In genomic region chr11:43937434-43938411, GRCh38 we compare ENCODE assay signal across 10 cellular contexts. TPM values are rescaled to one million over a fixed set of nuclear protein-coding genes. Genes with fewer than 3 reads are reported as not detected.
DNase-seq lines count a peak whose midpoint lies in the region; TF ChIP-seq lines count a peak whose summit lies in the region.
"Had no signal": no experiment of that assay in that cellular context is flagged by ENCODE, and none has a peak within 500 bp of the region (broad histone marks: within the 10 kb centered on the region; RNA-seq: fewer than 3 reads in every experiment).

No MANE protein-coding gene starts in this region.

- H2BK15ac ChIP-seq in mesendoderm (replicated peaks; ENCODE audit: low read depth): no peak overlapping the region

- H2AK5ac ChIP-seq in mesendoderm (ENCODE audit: low read length): no peak overlapping the region

- no peaks in the 10 kb centered on the region for H3K9me3 ChIP-seq in osteoblast (ENCODE audit: low read depth, low read length)

- peaks cover 28% of the 10 kb centered on the region for H3K4me1 ChIP-seq in osteoblast (ENCODE audit: insufficient read depth, low read length)
- H3K4me1 ChIP-seq in mesendoderm (ENCODE audit: control insufficient read depth, low read depth, low read length): no peaks in the 10 kb centered on the region

- no peak overlapping the region for H4K5ac ChIP-seq in mesendoderm (ENCODE audit: low read length)

- no peak for TF ChIP-seq POLR2A in NB4 (IDR thresholded peaks at IDR 0.05; ENCODE audit: extremely low read depth, insufficient read length)

- H3K79me2 ChIP-seq in osteoblast (ENCODE audit: insufficient read depth, low read length) (no peaks in the 10 kb centered on the region), mesendoderm (ENCODE audit: control insufficient read depth, insufficient read depth, low read length) (no peaks in the 10 kb centered on the region)

- no peak overlapping the region for H3K56ac ChIP-seq in mesendoderm (ENCODE audit: low read length)

- no peak overlapping the region for H2BK5ac ChIP-seq in mesendoderm (ENCODE audit: low read length)

- H3K4me1 Mint-ChIP-seq in activated T-helper 1 cell treated with anti-CD3 and anti-CD28 coated beads, Interleukin-12 subunit alpha, Interleukin-12 subunit beta, Interleukin-2, Interleukin-4 antibody, amounts not matched to agents 30 ng/mL and 10 ng/mL and 1 ng/mL, durations not matched to agents 14 hours and 24 hours and 36 hours (ENCODE audit: low read depth): peaks cover 5% of the 10 kb centered on the region

- intact Hi-C loops in activated T-helper 1 cell treated with anti-CD3 and anti-CD28 coated beads, Interleukin-12 subunit alpha, Interleukin-12 subunit beta, Interleukin-2, Interleukin-4 antibody, amounts not matched to agents 30 ng/mL and 10 ng/mL and 1 ng/mL, durations not matched to agents 14 hours and 24 hours and 36 hours (cut with micrococcal nuclease): no loop called here

- H4K8ac ChIP-seq in mesendoderm (ENCODE audit: low read depth, low read length): no peak overlapping the region

- no peak overlapping the region for H3K18ac ChIP-seq in mesendoderm (ENCODE audit: low read length)

- no peak overlapping the region for H3K4me2 ChIP-seq in osteoblast (ENCODE audit: insufficient read depth, low read length)
- no peak overlapping the region for H3K4me2 ChIP-seq in mesendoderm (ENCODE audit: low read length)

- H3K27me3 Mint-ChIP-seq in activated T-helper 1 cell treated with anti-CD3 and anti-CD28 coated beads, Interleukin-12 subunit alpha, Interleukin-12 subunit beta, Interleukin-2, Interleukin-4 antibody, amounts not matched to agents 30 ng/mL and 10 ng/mL and 1 ng/mL, durations not matched to agents 14 hours and 24 hours and 36 hours (ENCODE audit: insufficient read depth): peaks cover 41% of the 10 kb centered on the region

- H3K4ac ChIP-seq in mesendoderm (ENCODE audit: low read depth, low read length): no peak overlapping the region

- H3K27ac ChIP-seq in epithelial cell of prostate: peak overlapping the region; percentile 35
- H3K27ac ChIP-seq in osteoblast (ENCODE audit: low read depth, low read length): peak overlapping the region; percentile 17
- H3K27ac ChIP-seq in mesendoderm (ENCODE audit: low read depth, low read length): no peak overlapping the region

- H3K9ac ChIP-seq in mesendoderm (ENCODE audit: low read length): no peak overlapping the region

- H3K79me1 ChIP-seq in mesendoderm (ENCODE audit: low read length): no peaks in the 10 kb centered on the region

- no peak overlapping the region for H2BK120ac ChIP-seq in mesendoderm (ENCODE audit: low read depth, low read length)

- H3K36me3 ChIP-seq in osteoblast (ENCODE audit: insufficient read depth, low read length): no peaks in the 10 kb centered on the region
- no peaks in the 10 kb centered on the region for H3K36me3 ChIP-seq in mesendoderm (ENCODE audit: control insufficient read depth, insufficient read depth, low read length)

- H3K27me3 ChIP-seq in osteoblast (ENCODE audit: insufficient read depth, low read length): peaks cover 17% of the 10 kb centered on the region
- peaks cover 4% of the 10 kb centered on the region for H3K27me3 ChIP-seq in mesendoderm (ENCODE audit: insufficient read depth, low read length, poor library complexity)

- no peaks in the 10 kb centered on the region for H4K20me1 ChIP-seq in osteoblast (ENCODE audit: insufficient read depth, low read length)

- peaks cover 2% of the 10 kb centered on the region for H3K36me3 Mint-ChIP-seq in activated T-helper 1 cell treated with anti-CD3 and anti-CD28 coated beads, Interleukin-12 subunit alpha, Interleukin-12 subunit beta, Interleukin-2, Interleukin-4 antibody, amounts not matched to agents 30 ng/mL and 10 ng/mL and 1 ng/mL, durations not matched to agents 14 hours and 24 hours and 36 hours (ENCODE audit: low read depth)

- no peak overlapping the region for H3K23ac ChIP-seq in mesendoderm (ENCODE audit: low read length)

- no peaks in the 10 kb centered on the region for H3K9me3 Mint-ChIP-seq in activated T-helper 1 cell treated with anti-CD3 and anti-CD28 coated beads, Interleukin-12 subunit alpha, Interleukin-12 subunit beta, Interleukin-2, Interleukin-4 antibody, amounts not matched to agents 30 ng/mL and 10 ng/mL and 1 ng/mL, durations not matched to agents 14 hours and 24 hours and 36 hours
- H3K9me3 Mint-ChIP-seq: activated B cell treated with CpG ODN at 0.5 μM for 24 hours had no signal

- no peak overlapping the region for H3K4me3 Mint-ChIP-seq in activated T-helper 1 cell treated with anti-CD3 and anti-CD28 coated beads, Interleukin-12 subunit alpha, Interleukin-12 subunit beta, Interleukin-2, Interleukin-4 antibody, amounts not matched to agents 30 ng/mL and 10 ng/mL and 1 ng/mL, durations not matched to agents 14 hours and 24 hours and 36 hours
- H3K4me3 Mint-ChIP-seq: activated B cell treated with CpG ODN at 0.5 μM for 24 hours had no signal

- peak; percentile 6 for TF ChIP-seq CTCF in NB4 (IDR thresholded peaks at IDR 0.05; ENCODE audit: low read depth, low read length)
- TF ChIP-seq CTCF in osteoblast (IDR thresholded peaks at IDR 0.05; ENCODE audit: extremely low read depth, low read depth, low read length): peak; percentile 23

- peak overlapping the region; percentile 32 for H2AFZ ChIP-seq in osteoblast (ENCODE audit: low read length)

- H3K4me3 ChIP-seq in NB4 (ENCODE audit: low read depth, low read length) (no peak overlapping the region), osteoblast (ENCODE audit: insufficient read depth, low read length) (no peak overlapping the region), mesendoderm (ENCODE audit: low read length) (no peak overlapping the region)

- WGBS in mesendoderm (ENCODE audit: extremely low coverage, insufficient coverage, low lambda C conversion rate): no CpG with 5 or more reads among the region's 14 CpGs

- DNase-seq in AG20443 (ENCODE audit: low spot score): peak; percentile 89
- peak; percentile 46 for DNase-seq in NB4 (ENCODE audit: low read depth)
- DNase-seq in epithelial cell of prostate (ENCODE audit: low read depth, low spot score): no peak
- peak; percentile 98 for DNase-seq in osteoblast (ENCODE audit: insufficient read length, low spot score, missing footprints)
- no peak for DNase-seq in mesendoderm
- DNase-seq in activated T-helper 1 cell treated with anti-CD3 and anti-CD28 coated beads, Interleukin-12 subunit alpha, Interleukin-12 subunit beta, Interleukin-2, Interleukin-4 antibody, amounts not matched to agents 30 ng/mL and 10 ng/mL and 1 ng/mL, durations not matched to agents 14 hours and 24 hours and 36 hours (ENCODE audit: low spot score): no peak
- no peak for DNase-seq in NCI-H1436 (lab: John Stamatoyannopoulos, UW)
- DNase-seq in NAMALWA (ENCODE audit: low spot score): no peak
- DNase-seq: activated B cell treated with CpG ODN at 0.5 μM for 24 hours, Karpas-422 had no signal

- no peak overlapping the region for H3K27ac Mint-ChIP-seq in activated T-helper 1 cell treated with anti-CD3 and anti-CD28 coated beads, Interleukin-12 subunit alpha, Interleukin-12 subunit beta, Interleukin-2, Interleukin-4 antibody, amounts not matched to agents 30 ng/mL and 10 ng/mL and 1 ng/mL, durations not matched to agents 14 hours and 24 hours and 36 hours
- H3K27ac Mint-ChIP-seq: activated B cell treated with CpG ODN at 0.5 μM for 24 hours had no signal

RNA-seq across cellular contexts. Expression of gene C11orf96, which starts 4.7 kb away (rescaled TPM):
- 9.7 and 20.6 TPM in 2 replicates for total RNA-seq in osteoblast
- polyA plus RNA-seq in mesendoderm (2013, experiment 1 of 2): 0.58 TPM
- polyA plus RNA-seq in mesendoderm (2013, experiment 2 of 2): 0.63 TPM
- total RNA-seq in activated T-helper 1 cell treated with anti-CD3 and anti-CD28 coated beads, Interleukin-12 subunit alpha, Interleukin-12 subunit beta, Interleukin-2, Interleukin-4 antibody, amounts not matched to agents 30 ng/mL and 10 ng/mL and 1 ng/mL, durations not matched to agents 14 hours and 24 hours and 36 hours: 3.0 and 3.7 TPM in 2 replicates
- total RNA-seq: activated B cell treated with CpG ODN at 0.5 μM for 24 hours had no signal

RNA-seq across cellular contexts. Expression of gene ALKBH3, which starts 57.1 kb away (rescaled TPM):
- total RNA-seq in osteoblast: 47.8 and 53.9 TPM in 2 replicates
- 14.1 TPM for polyA plus RNA-seq in mesendoderm (2013, experiment 1 of 2)
- polyA plus RNA-seq in mesendoderm (2013, experiment 2 of 2): 14.0 TPM
- 32.7 and 38.1 TPM in 2 replicates for total RNA-seq in activated T-helper 1 cell treated with anti-CD3 and anti-CD28 coated beads, Interleukin-12 subunit alpha, Interleukin-12 subunit beta, Interleukin-2, Interleukin-4 antibody, amounts not matched to agents 30 ng/mL and 10 ng/mL and 1 ng/mL, durations not matched to agents 14 hours and 24 hours and 36 hours

Comparison
In these comparisons a context has a peak if more than half of its experiments do, and no peak if none do; other contexts are left out.
1. DNase-seq: peak in AG20443 (single experiment), NB4 (single experiment) and osteoblast (single experiment); none in epithelial cell of prostate (single experiment), mesendoderm (single experiment), activated T-helper 1 cell treated with anti-CD3 and anti-CD28 coated beads, Interleukin-12 subunit alpha, Interleukin-12 subunit beta, Interleukin-2, Interleukin-4 antibody, amounts not matched to agents 30 ng/mL and 10 ng/mL and 1 ng/mL, durations not matched to agents 14 hours and 24 hours and 36 hours (single experiment), NCI-H1436 (single experiment) and NAMALWA (single experiment).